ENCODE assay signal across 1 cellular context in genomic region chr4:44025376-44026020, GRCh38.
TF ChIP-seq lines count a peak whose summit lies in the region.

No MANE protein-coding gene starts in this region.

TF ChIP-seq in GM23338, 12 proteins besides CTCF, POLR2A, EP300 and RAD21 (continued from another document):
- TF ChIP-seq JUNB (IDR thresholded peaks at IDR 0.05; ENCODE audit: unreplicated experiment) (no peak), CREB1 (CRISPR knock-in tag; IDR thresholded peaks at IDR 0.05; ENCODE audit: low read depth) (no peak), NANOG (IDR thresholded peaks at IDR 0.05; ENCODE audit: borderline replicate concordance) (no peak), POLR2AphosphoS5 (IDR thresholded peaks at IDR 0.05; ENCODE audit: low read depth) (no peak), EZH2phosphoT487 (IDR thresholded peaks at IDR 0.05; ENCODE audit: unreplicated experiment) (no peak), REST (IDR thresholded peaks at IDR 0.05; ENCODE audit: unreplicated experiment) (no peak), ZNF331 (CRISPR knock-in tag; IDR thresholded peaks at IDR 0.05; ENCODE audit: low read depth) (no peak)
